25 cellular contexts compared by ENCODE assay signal in genomic region chr5:93401844-93402243, GRCh38.
"Had no signal": no experiment of that assay in that cellular context is flagged by ENCODE, and none has a peak within 500 bp of the region (broad histone marks: within the 10 kb centered on the region; RNA-seq: fewer than 3 reads in every experiment).

No MANE protein-coding gene starts in this region.

- H3K36me3 Mint-ChIP-seq: natural killer cell; stimulated activated memory B cell treated with anti-CD40 and anti-IgM and Interleukin-4, amounts not matched to agents 10 μg/mL and 1 μg/mL and 100 μg/mL, for 72 hours had no signal

- H3K36me3 ChIP-seq: esophagus muscularis mucosa, gastroesophageal sphincter, heart left ventricle, left ventricle myocardium inferior, lower lobe of right lung, neutrophil, pancreas, right atrium auricular region, suprapubic skin, transverse colon, upper lobe of right lung, uterus had no signal

- H3K79me2 ChIP-seq: hepatocyte had no signal

- H3K27ac Mint-ChIP-seq: endodermal cell; natural killer cell; progenitor cell of endocrine pancreas; stimulated activated memory B cell treated with anti-CD40 and anti-IgM and Interleukin-4, amounts not matched to agents 10 μg/mL and 1 μg/mL and 100 μg/mL, for 72 hours; stimulated activated naive CD8-positive, alpha-beta T cell treated with anti-CD3 and anti-CD28 coated beads, Interleukin-15, Interleukin-2, amounts not matched to agents 100 ng/mL and 50 ng/mL, for 24 hours had no signal

- H3K27me3 ChIP-seq: dorsolateral prefrontal cortex, esophagus muscularis mucosa, gastroesophageal sphincter, heart left ventricle, hepatocyte, neutrophil, pancreas, right atrium auricular region, suprapubic skin, transverse colon, upper lobe of right lung, uterus had no signal

- DNase-seq: dorsolateral prefrontal cortex; effector CD8-positive, alpha-beta T cell; endodermal cell; foreskin keratinocyte; heart left ventricle; kidney; left cardiac atrium; left ventricle myocardium inferior; lower lobe of right lung; natural killer cell; pancreas; stimulated activated CD4-positive, alpha-beta T cell treated with anti-CD3 and anti-CD28 coated beads, Interleukin-2, amount 100 ng/mL, for 24 hours; stimulated activated CD4-positive, alpha-beta T cell treated with anti-CD3 and anti-CD28 coated beads, Interleukin-4, amount 100 ng/mL, for 4 hours; transverse colon; upper lobe of right lung; uterus had no signal

- H3K4me1 Mint-ChIP-seq: endodermal cell; natural killer cell; stimulated activated memory B cell treated with anti-CD40 and anti-IgM and Interleukin-4, amounts not matched to agents 10 μg/mL and 1 μg/mL and 100 μg/mL, for 72 hours had no signal

- H3K4me1 ChIP-seq: esophagus muscularis mucosa, gastroesophageal sphincter, heart left ventricle, left ventricle myocardium inferior, lower lobe of right lung, pancreas, right atrium auricular region, suprapubic skin, transverse colon, upper lobe of right lung, uterus had no signal

- H3K9me3 Mint-ChIP-seq: stimulated activated memory B cell treated with anti-CD40 and anti-IgM and Interleukin-4, amounts not matched to agents 10 μg/mL and 1 μg/mL and 100 μg/mL, for 72 hours had no signal

- H3K9me3 ChIP-seq: esophagus muscularis mucosa, heart left ventricle, left ventricle myocardium inferior, lower lobe of right lung, neutrophil, pancreas, right atrium auricular region, suprapubic skin, transverse colon, upper lobe of right lung, uterus had no signal

- H2AFZ ChIP-seq: hepatocyte had no signal

- H3K4me3 Mint-ChIP-seq: endodermal cell; natural killer cell; stimulated activated memory B cell treated with anti-CD40 and anti-IgM and Interleukin-4, amounts not matched to agents 10 μg/mL and 1 μg/mL and 100 μg/mL, for 72 hours; stimulated activated naive CD8-positive, alpha-beta T cell treated with anti-CD3 and anti-CD28 coated beads, Interleukin-15, Interleukin-2, amounts not matched to agents 100 ng/mL and 50 ng/mL, for 24 hours had no signal

- H3K4me3 ChIP-seq: esophagus muscularis mucosa, gastroesophageal sphincter, heart left ventricle, hepatocyte, left ventricle myocardium inferior, lower lobe of right lung, pancreas, right atrium auricular region, suprapubic skin, transverse colon, upper lobe of right lung, uterus had no signal

- H3K27ac ChIP-seq: esophagus muscularis mucosa, foreskin keratinocyte, gastroesophageal sphincter, heart left ventricle, hepatocyte, left ventricle myocardium inferior, lower lobe of right lung, neutrophil, pancreas, right atrium auricular region, suprapubic skin, transverse colon, upper lobe of right lung, uterus had no signal
